Comparison of ENCODE assay signal across 8 cellular contexts in the genomic region with DNA sequence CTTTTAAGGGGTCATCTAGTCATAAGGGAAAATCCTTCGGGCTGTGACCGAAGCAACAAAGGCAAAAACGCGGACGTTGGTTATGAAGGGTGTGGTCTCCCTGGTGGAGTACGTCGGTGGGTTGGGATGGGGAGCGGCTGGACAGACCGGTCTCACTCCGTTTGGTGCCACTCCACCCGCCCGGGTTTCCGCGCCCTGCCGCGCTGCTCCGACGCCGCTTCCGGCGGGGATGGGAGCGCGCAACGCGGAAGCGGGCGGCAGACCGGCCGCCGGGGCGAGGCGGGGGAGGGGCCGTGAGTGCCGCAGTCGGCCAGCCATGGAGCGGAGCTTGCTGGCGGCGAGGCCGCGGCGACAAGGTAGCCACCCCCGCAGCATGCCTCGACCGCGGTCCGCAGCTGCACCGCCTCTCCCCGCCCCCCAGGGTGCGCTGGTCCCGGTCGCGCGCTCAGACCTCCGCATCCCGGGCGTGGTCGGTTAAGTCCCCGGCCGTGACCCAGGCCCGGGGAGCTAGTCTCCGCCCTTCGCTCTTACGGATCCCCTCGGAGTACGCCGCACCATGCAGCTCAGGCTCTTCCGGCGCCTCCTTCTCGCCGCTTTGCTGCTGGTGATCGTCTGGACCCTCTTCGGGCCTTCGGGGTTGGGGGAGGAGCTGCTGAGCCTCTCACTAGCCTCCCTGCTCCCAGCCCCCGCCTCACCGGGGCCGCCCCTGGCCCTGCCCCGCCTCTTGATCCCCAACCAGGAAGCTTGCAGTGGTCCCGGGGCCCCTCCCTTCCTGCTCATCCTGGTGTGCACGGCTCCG. TPM values are rescaled to one million over a fixed set of nuclear protein-coding genes. Genes with fewer than 3 reads are reported as not detected.
DNase-seq lines count a peak whose midpoint lies in the region; ATAC-seq, FAIRE-seq and TF ChIP-seq lines count a peak whose summit lies in the region.

A gene with protein sequence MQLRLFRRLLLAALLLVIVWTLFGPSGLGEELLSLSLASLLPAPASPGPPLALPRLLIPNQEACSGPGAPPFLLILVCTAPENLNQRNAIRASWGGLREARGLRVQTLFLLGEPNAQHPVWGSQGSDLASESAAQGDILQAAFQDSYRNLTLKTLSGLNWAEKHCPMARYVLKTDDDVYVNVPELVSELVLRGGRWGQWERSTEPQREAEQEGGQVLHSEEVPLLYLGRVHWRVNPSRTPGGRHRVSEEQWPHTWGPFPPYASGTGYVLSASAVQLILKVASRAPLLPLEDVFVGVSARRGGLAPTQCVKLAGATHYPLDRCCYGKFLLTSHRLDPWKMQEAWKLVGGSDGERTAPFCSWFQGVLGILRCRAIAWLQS (plus strand): TSS at position 260 of the 799 bp plus-strand sequence. CDS start 297 bp downstream, at position 557.

- peak; percentile 49 for ATAC-seq in GM18867 (IDR thresholded peaks at IDR 0.05; ENCODE audit: unreplicated experiment)
- ATAC-seq in HG03108 (IDR thresholded peaks at IDR 0.05; ENCODE audit: unreplicated experiment), result peak; percentile 53

- POLR2A ChIA-PET in endothelial cell of umbilical vein (lab: Charles Lee), result interaction anchor here (1.0 to 2.3 kb wide), 4 partner anchors 12 to 305 kb away, joined by 4 to 8 read pairs (median 4); a partner anchor contains a TSS

- peak; percentile 73 for FAIRE-seq in endothelial cell of umbilical vein (lab: Jason Lieb, UNC)

- WGBS in mesodermal cell (ENCODE audit: insufficient coverage in 2 of 2), 2 experiments, result 1 to 2% methylated on average over 52 to 76 of the region's 80 CpGs

- no peak within 1 kb of the TSS for H3K9ac ChIP-seq in endothelial cell of umbilical vein (replicated peaks; ENCODE audit: extremely low read depth, insufficient read depth, low read length)

- H3K4me1 ChIP-seq in endothelial cell of umbilical vein (ENCODE audit: control insufficient read depth, extremely low read depth, insufficient read depth, low read length) (peaks cover 43% of the 10 kb centered on the region), mesodermal cell (ENCODE audit: control insufficient read depth, insufficient read depth, low read length, poor library complexity, severe bottlenecking) (peaks cover 25% of the 10 kb centered on the region)

- H3K9me3 ChIP-seq in endothelial cell of umbilical vein (replicated peaks; ENCODE audit: control insufficient read depth, insufficient read depth, low read length), result no peaks in the 10 kb centered on the region
- no peaks in the 10 kb centered on the region for H3K9me3 ChIP-seq in mesodermal cell (ENCODE audit: control insufficient read depth, low read length)

- peak; percentile 86 for DNase-seq in AG20443 (ENCODE audit: low spot score)
- DNase-seq in NOMO-1 (lab: John Stamatoyannopoulos, UW; ENCODE audit: unreplicated experiment in 2 of 2), result peak; percentile 78 to 87
- peak; percentile 67 for DNase-seq in activated CD8-positive, alpha-beta memory T cell treated with anti-CD3 and anti-CD28 coated beads, Interleukin-2, amount 50 U/mL, for 4 hours
- DNase-seq in endothelial cell of umbilical vein (ENCODE audit: low read depth, low spot score), result peak; percentile 67
- DNase-seq in stimulated activated CD8-positive, alpha-beta memory T cell treated with anti-CD3 and anti-CD28 coated beads, Interleukin-4, amount 100 ng/mL, for 48 hours, result peak; percentile 87

- peaks cover 8 to 38% of the 10 kb centered on the region in 2 experiments for H3K36me3 ChIP-seq in endothelial cell of umbilical vein (ENCODE audit: control insufficient read depth in 2 of 2, extremely low read depth in 1 of 2, insufficient read depth in 2 of 2, low read length in 2 of 2)
- H3K36me3 ChIP-seq in mesodermal cell (ENCODE audit: control insufficient read depth, insufficient read depth, low read length), result peaks cover 82% of the 10 kb centered on the region

- no peaks in the 10 kb centered on the region for H3K9me1 ChIP-seq in endothelial cell of umbilical vein (replicated peaks; ENCODE audit: control insufficient read depth, extremely low read depth, insufficient read depth, low read length)

- peak; percentile 96 for TF ChIP-seq POLR2A in endothelial cell of umbilical vein (IDR thresholded peaks at IDR 0.05; ENCODE audit: low read depth, low read length)

- CTCF ChIA-PET in endothelial cell of umbilical vein (lab: Charles Lee), result interaction anchor here (0.7 to 4.0 kb wide), 16 partner anchors 10 to 149 kb away, joined by 3 to 39 read pairs (median 4); a partner anchor contains a TSS

- no TSS peak for BruUV-seq in endothelial cell of umbilical vein (replicated peaks; lab: Mats Ljungman, UMichigan)

- peak; percentile 35 to 66 for TF ChIP-seq CTCF in endothelial cell of umbilical vein (IDR thresholded peaks at IDR 0.05; ENCODE audit: extremely low read depth in 1 of 2, insufficient read depth in 1 of 2, low read depth in 1 of 2, low read length in 2 of 2)

- peak within 1 kb of the TSS; percentile 39 for H3K4me2 ChIP-seq in endothelial cell of umbilical vein (ENCODE audit: insufficient read depth, low read length)

- H3K4me3 ChIP-seq in endothelial cell of umbilical vein (replicated peaks in 1 of 3; ENCODE audit: insufficient read depth in 1 of 3, low read depth in 1 of 3, low read length in 3 of 3), result peak within 1 kb of the TSS in 2 of 3 experiments; percentile 26 to 53
- peak within 1 kb of the TSS; percentile 49 for H3K4me3 ChIP-seq in mesodermal cell (ENCODE audit: extremely low read depth, insufficient read depth, low read length, poor library complexity, severe bottlenecking)

- dilution Hi-C loops in endothelial cell of umbilical vein (cut with MboI; ENCODE audit: extremely low pct_ligation_motif_present, low sequenced_read_pairs), result no loop called here

- H3K27ac ChIP-seq in endothelial cell of umbilical vein (ENCODE audit: insufficient read depth, low read depth, low read length), result peak within 1 kb of the TSS; percentile 4
- peak within 1 kb of the TSS; percentile 79 for H3K27ac ChIP-seq in mesodermal cell (ENCODE audit: low read depth, low read length, severe bottlenecking)

- H2AFZ ChIP-seq in endothelial cell of umbilical vein (ENCODE audit: low read depth, low read length), result no peak within 1 kb of the TSS

- no peaks in the 10 kb centered on the region for H3K27me3 ChIP-seq in endothelial cell of umbilical vein (ENCODE audit: control insufficient read depth in 2 of 2, insufficient read depth in 2 of 2, low read length in 2 of 2)

- intact Hi-C loops in endothelial cell of umbilical vein (cut with micrococcal nuclease), result loop anchor here (2.0 kb wide), 1 partner anchor 36 kb away; no protein-coding TSS in a partner anchor

- peaks cover 5% of the 10 kb centered on the region for H4K20me1 ChIP-seq in endothelial cell of umbilical vein (replicated peaks; ENCODE audit: control insufficient read depth, extremely low read depth, insufficient read depth, low read length)

- peaks cover 38% of the 10 kb centered on the region for H3K79me2 ChIP-seq in endothelial cell of umbilical vein (ENCODE audit: control insufficient read depth, insufficient read depth, low read length)

TF ChIP-seq in endothelial cell of umbilical vein, 7 proteins besides CTCF, POLR2A, EP300 and RAD21:
- no peak for TF ChIP-seq EZH2 (IDR thresholded peaks at IDR 0.05; ENCODE audit: borderline replicate concordance, low read depth, low read length, severe bottlenecking)
- peak; percentile 99 for TF ChIP-seq POLR2AphosphoS5 (IDR thresholded peaks at IDR 0.05; ENCODE audit: insufficient read depth, low read depth, low read length)
TF ChIP-seq in endothelial cell of umbilical vein: peak in this region for 1.

RNA-seq across cellular contexts. Expression of the gene that starts here (rescaled TPM):
- 4.1 and 4.5 TPM in 2 replicates for total RNA-seq in endothelial cell of umbilical vein
- 5.6 and 7.6 TPM in 2 replicates for polyA plus RNA-seq in endothelial cell of umbilical vein
- polyA plus RNA-seq in endothelial cell of umbilical vein (2011; cell fraction: cytosol; rRNA removed), result 2.6 and 4.7 TPM in 2 replicates
- 1.5 and 2.0 TPM in 2 replicates for polyA plus RNA-seq in endothelial cell of umbilical vein (2011; cell fraction: nucleus; rRNA removed)
- 1.3 and 1.5 TPM in 2 replicates for polyA plus RNA-seq in endothelial cell of umbilical vein (2012)
- 4.4 and 5.1 TPM in 2 replicates for polyA minus RNA-seq in endothelial cell of umbilical vein
- 1.8 TPM for polyA minus RNA-seq in endothelial cell of umbilical vein (2011; cell fraction: cytosol; rRNA and poly(A)+ RNA removed)
- 3.4 and 4.7 TPM in 2 replicates for polyA minus RNA-seq in endothelial cell of umbilical vein (2011; cell fraction: nucleus; rRNA and poly(A)+ RNA removed)
- 3.1 TPM for polyA plus RNA-seq in mesodermal cell (2013, experiment 1 of 2)
- polyA plus RNA-seq in mesodermal cell (2013, experiment 2 of 2), result 2.9 TPM

Comparison
In these comparisons a context has a peak if more than half of its experiments do, and no peak if none do; other contexts are left out.
1. Peak in every context shown above with its lines: DNase-seq, ATAC-seq, H3K4me3 ChIP-seq and H3K27ac ChIP-seq.